Comparison of ENCODE assay signal across 2 cellular contexts in the genomic region with DNA sequence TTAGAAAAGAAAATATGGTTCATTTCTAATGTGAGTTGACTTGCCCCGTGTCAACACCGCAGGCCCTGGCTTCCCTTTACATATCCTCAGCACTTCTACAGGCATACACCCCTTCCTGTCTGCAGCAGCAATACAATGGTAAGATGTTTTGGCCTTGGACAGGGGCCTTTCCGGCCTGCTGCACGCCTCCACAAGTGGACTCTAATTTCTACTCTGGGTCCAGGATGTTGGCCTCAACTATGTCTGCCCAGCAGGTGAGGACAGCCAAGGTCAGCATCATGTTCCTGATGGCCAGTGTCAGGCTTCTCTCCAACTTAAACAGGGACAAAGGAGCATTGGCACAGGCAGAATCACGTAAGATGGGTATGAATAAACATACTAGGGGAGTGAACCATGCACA.
TF ChIP-seq lines count a peak whose summit lies in the region.

No MANE protein-coding gene starts in this region.

TF ChIP-seq in endothelial cell of umbilical vein, 7 proteins besides CTCF, POLR2A, EP300 and RAD21:
- TF ChIP-seq POLR2AphosphoS5 (IDR thresholded peaks at IDR 0.05; ENCODE audit: insufficient read depth, low read depth, low read length) = peak; percentile 50
- TF ChIP-seq JUN (IDR thresholded peaks at IDR 0.05; ENCODE audit: borderline replicate concordance, insufficient read depth, insufficient read length, low read depth) = no peak

TF ChIP-seq in liver, 16 proteins besides CTCF, POLR2A, EP300 and RAD21:
- peak in 1 of 2 donors; percentile 67 for TF ChIP-seq GABPA (IDR thresholded peaks at IDR 0.05 in 1 of 2, conservative IDR thresholded peaks at IDR 0.05 in 1 of 2)
- TF ChIP-seq EGR1 (IDR thresholded peaks at IDR 0.05; ENCODE audit: low read depth in 2 of 2) = peak in 1 of 2 donors; percentile 75
- TF ChIP-seq FOXA1 (IDR thresholded peaks at IDR 0.05) = no peak
- peak; percentile 92 for TF ChIP-seq SP1 (IDR thresholded peaks at IDR 0.05)
- peak; percentile 94 to 97 for TF ChIP-seq RXRA (IDR thresholded peaks at IDR 0.05)
- TF ChIP-seq HNF4G (IDR thresholded peaks at IDR 0.05) = peak; percentile 45
- peak; percentile 78 for TF ChIP-seq NR2F2 (IDR thresholded peaks at IDR 0.05)
- TF ChIP-seq YY1 (IDR thresholded peaks at IDR 0.05) = peak; percentile 91
- TF ChIP-seq HNF4A (conservative IDR thresholded peaks at IDR 0.05) = peak; percentile 93 to 97
- TF ChIP-seq, protein P1, sequence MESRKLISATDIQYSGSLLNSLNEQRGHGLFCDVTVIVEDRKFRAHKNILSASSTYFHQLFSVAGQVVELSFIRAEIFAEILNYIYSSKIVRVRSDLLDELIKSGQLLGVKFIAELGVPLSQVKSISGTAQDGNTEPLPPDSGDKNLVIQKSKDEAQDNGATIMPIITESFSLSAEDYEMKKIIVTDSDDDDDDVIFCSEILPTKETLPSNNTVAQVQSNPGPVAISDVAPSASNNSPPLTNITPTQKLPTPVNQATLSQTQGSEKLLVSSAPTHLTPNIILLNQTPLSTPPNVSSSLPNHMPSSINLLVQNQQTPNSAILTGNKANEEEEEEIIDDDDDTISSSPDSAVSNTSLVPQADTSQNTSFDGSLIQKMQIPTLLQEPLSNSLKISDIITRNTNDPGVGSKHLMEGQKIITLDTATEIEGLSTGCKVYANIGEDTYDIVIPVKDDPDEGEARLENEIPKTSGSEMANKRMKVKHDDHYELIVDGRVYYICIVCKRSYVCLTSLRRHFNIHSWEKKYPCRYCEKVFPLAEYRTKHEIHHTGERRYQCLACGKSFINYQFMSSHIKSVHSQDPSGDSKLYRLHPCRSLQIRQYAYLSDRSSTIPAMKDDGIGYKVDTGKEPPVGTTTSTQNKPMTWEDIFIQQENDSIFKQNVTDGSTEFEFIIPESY (IDR thresholded peaks at IDR 0.05) = peak; percentile 68
- TF ChIP-seq FOXA2 (IDR thresholded peaks at IDR 0.05) = peak; percentile 82
- TF ChIP-seq, protein P2, sequence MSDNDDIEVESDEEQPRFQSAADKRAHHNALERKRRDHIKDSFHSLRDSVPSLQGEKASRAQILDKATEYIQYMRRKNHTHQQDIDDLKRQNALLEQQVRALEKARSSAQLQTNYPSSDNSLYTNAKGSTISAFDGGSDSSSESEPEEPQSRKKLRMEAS (IDR thresholded peaks at IDR 0.05) = peak; percentile 96
- no peak for TF ChIP-seq TAF1 (conservative IDR thresholded peaks at IDR 0.05)
- TF ChIP-seq ATF3 (IDR thresholded peaks at IDR 0.05) = peak; percentile 18
- no peak for TF ChIP-seq REST (IDR thresholded peaks at IDR 0.05)
- peak; percentile 43 to 81 for TF ChIP-seq JUND (IDR thresholded peaks at IDR 0.05)
